In the genomic region with DNA sequence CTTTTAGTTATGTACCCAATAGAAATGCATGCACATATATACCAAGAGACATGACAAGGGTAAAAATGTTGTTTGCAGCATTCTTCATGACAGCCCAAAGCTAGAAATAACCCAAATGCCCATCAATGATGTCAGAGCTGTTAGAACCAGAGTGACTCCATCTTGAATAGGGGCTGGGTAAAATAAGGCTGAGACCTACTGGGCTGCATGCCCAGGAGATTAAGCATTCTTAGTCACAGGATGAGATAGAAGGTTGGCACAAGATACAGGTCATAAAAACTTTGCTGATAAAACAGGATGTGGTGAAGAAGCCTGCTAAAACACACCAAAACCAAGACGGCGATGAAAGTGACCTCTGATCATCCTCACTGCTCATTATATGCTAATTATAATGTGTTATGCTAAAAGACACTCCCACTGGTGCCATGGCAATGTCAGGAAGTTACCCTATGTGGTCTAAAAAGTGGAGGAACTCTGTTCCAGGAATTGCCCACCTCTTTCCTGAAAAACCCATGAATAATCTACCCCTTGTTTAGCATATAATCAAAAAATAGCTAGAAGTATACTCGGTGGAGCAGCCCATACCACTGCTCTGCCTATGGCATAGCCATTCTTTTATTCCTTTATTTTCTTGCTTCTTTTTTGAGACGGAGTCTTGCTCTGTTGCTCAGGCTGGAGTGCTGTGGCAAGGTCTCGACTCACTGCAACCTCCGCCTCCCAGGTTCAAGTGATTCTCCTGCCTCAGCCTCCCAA, we compare ENCODE assay signal across 1 cellular context.
TF ChIP-seq lines count a peak whose summit lies in the region.

No MANE protein-coding gene starts in this region.

TF ChIP-seq in K562, 482 proteins besides CTCF, POLR2A, EP300 and RAD21 (continued from another document and continues in another):
- TF ChIP-seq, protein P1, sequence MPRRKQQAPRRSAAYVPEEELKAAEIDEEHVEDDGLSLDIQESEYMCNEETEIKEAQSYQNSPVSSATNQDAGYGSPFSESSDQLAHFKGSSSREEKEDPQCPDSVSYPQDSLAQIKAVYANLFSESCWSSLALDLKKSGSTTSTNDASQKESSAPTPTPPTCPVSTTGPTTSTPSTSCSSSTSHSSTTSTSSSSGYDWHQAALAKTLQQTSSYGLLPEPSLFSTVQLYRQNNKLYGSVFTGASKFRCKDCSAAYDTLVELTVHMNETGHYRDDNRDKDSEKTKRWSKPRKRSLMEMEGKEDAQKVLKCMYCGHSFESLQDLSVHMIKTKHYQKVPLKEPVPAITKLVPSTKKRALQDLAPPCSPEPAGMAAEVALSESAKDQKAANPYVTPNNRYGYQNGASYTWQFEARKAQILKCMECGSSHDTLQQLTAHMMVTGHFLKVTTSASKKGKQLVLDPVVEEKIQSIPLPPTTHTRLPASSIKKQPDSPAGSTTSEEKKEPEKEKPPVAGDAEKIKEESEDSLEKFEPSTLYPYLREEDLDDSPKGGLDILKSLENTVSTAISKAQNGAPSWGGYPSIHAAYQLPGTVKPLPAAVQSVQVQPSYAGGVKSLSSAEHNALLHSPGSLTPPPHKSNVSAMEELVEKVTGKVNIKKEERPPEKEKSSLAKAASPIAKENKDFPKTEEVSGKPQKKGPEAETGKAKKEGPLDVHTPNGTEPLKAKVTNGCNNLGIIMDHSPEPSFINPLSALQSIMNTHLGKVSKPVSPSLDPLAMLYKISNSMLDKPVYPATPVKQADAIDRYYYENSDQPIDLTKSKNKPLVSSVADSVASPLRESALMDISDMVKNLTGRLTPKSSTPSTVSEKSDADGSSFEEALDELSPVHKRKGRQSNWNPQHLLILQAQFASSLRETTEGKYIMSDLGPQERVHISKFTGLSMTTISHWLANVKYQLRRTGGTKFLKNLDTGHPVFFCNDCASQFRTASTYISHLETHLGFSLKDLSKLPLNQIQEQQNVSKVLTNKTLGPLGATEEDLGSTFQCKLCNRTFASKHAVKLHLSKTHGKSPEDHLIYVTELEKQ (CRISPR knock-in tag; IDR thresholded peaks at IDR 0.05) = peak; percentile 99
- TF ChIP-seq POLR2AphosphoS2 (IDR thresholded peaks at IDR 0.05; ENCODE audit: low read length) (no peak), NUFIP1 (IDR thresholded peaks at IDR 0.05; ENCODE audit: partially characterized antibody) (peak; percentile 89), IRF1 (CRISPR knock-in tag; IDR thresholded peaks at IDR 0.05; ENCODE audit: borderline replicate concordance) (no peak), RBM22 (IDR thresholded peaks at IDR 0.05; ENCODE audit: low read depth, low read length, poor library complexity, severe bottlenecking) (no peak), ZNF780A (CRISPR knock-in tag; IDR thresholded peaks at IDR 0.05) (peak; percentile 95), ZNF586 (CRISPR knock-in tag; conservative IDR thresholded peaks at IDR 0.05) (peak; percentile 94), ZNF584 (CRISPR knock-in tag; IDR thresholded peaks at IDR 0.05; ENCODE audit: low read depth) (peak; percentile 100), CBX2 (IDR thresholded peaks at IDR 0.05; ENCODE audit: insufficient read depth, low read length, poor library complexity, severe bottlenecking) (no peak), PTBP1 (IDR thresholded peaks at IDR 0.05; ENCODE audit: low read depth, low read length) (no peak), ELF4 (CRISPR knock-in tag; IDR thresholded peaks at IDR 0.05) (peak; percentile 97), GATAD2B (IDR thresholded peaks at IDR 0.05; ENCODE audit: borderline replicate concordance) (no peak), MLLT1 (IDR thresholded peaks at IDR 0.05) (no peak), GATAD2A (IDR thresholded peaks at IDR 0.05) (peak; percentile 96), CCNT2 (IDR thresholded peaks at IDR 0.05; ENCODE audit: borderline replicate concordance, extremely low read depth, insufficient read length, low read depth, low read length) (no peak), EWSR1 (IDR thresholded peaks at IDR 0.05; ENCODE audit: borderline replicate concordance, low read depth, partially characterized antibody) (no peak), GATA2 (CRISPR knock-in tag; IDR thresholded peaks at IDR 0.05) (no peak), ZNF224 (CRISPR knock-in tag; IDR thresholded peaks at IDR 0.05) (no peak), FOXJ2 (tag; IDR thresholded peaks at IDR 0.05) (no peak), ZNF318 (IDR thresholded peaks at IDR 0.05; ENCODE audit: borderline replicate concordance in 1 of 2, low read depth in 1 of 2) (no peak), CREB1 (IDR thresholded peaks at IDR 0.05) (no peak), CREB1 (CRISPR knock-in tag; IDR thresholded peaks at IDR 0.05) (no peak), RUNX1 (IDR thresholded peaks at IDR 0.05; ENCODE audit: low read depth) (no peak), NCOR1 (IDR thresholded peaks at IDR 0.05) (no peak), TBP (optimal IDR thresholded peaks at IDR 0.05; ENCODE audit: low read depth, low read length) (no peak), ZNF778 (CRISPR knock-in tag; IDR thresholded peaks at IDR 0.05) (peak; percentile 94), HDAC1 (IDR thresholded peaks at IDR 0.05) (no peak), SAP30 (IDR thresholded peaks at IDR 0.05; ENCODE audit: borderline replicate concordance, insufficient read depth, low read depth, low read length, poor library complexity, severe bottlenecking) (no peak), CREBBP (IDR thresholded peaks at IDR 0.05; ENCODE audit: low read depth, low read length) (no peak), PHF8 (IDR thresholded peaks at IDR 0.05; ENCODE audit: borderline replicate concordance, low read length) (no peak), PCBP1 (IDR thresholded peaks at IDR 0.05; ENCODE audit: low read depth, low read length, poor library complexity, severe bottlenecking) (no peak), HNRNPLL (IDR thresholded peaks at IDR 0.05; ENCODE audit: low read depth, low read length, poor library complexity, severe bottlenecking) (no peak)
- TF ChIP-seq, protein P2, sequence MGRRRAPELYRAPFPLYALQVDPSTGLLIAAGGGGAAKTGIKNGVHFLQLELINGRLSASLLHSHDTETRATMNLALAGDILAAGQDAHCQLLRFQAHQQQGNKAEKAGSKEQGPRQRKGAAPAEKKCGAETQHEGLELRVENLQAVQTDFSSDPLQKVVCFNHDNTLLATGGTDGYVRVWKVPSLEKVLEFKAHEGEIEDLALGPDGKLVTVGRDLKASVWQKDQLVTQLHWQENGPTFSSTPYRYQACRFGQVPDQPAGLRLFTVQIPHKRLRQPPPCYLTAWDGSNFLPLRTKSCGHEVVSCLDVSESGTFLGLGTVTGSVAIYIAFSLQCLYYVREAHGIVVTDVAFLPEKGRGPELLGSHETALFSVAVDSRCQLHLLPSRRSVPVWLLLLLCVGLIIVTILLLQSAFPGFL (CRISPR knock-in tag; IDR thresholded peaks at IDR 0.05) = no peak
- TF ChIP-seq, protein P3, sequence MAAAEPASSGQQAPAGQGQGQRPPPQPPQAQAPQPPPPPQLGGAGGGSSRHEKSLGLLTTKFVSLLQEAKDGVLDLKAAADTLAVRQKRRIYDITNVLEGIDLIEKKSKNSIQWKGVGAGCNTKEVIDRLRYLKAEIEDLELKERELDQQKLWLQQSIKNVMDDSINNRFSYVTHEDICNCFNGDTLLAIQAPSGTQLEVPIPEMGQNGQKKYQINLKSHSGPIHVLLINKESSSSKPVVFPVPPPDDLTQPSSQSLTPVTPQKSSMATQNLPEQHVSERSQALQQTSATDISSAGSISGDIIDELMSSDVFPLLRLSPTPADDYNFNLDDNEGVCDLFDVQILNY (CRISPR knock-in tag; IDR thresholded peaks at IDR 0.05) = no peak
- TF ChIP-seq, protein P4, sequence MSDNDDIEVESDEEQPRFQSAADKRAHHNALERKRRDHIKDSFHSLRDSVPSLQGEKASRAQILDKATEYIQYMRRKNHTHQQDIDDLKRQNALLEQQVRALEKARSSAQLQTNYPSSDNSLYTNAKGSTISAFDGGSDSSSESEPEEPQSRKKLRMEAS (CRISPR knock-in tag; IDR thresholded peaks at IDR 0.05) = no peak
- TF ChIP-seq, protein P5, sequence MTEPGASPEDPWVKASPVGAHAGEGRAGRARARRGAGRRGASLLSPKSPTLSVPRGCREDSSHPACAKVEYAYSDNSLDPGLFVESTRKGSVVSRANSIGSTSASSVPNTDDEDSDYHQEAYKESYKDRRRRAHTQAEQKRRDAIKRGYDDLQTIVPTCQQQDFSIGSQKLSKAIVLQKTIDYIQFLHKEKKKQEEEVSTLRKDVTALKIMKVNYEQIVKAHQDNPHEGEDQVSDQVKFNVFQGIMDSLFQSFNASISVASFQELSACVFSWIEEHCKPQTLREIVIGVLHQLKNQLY (CRISPR knock-in tag; conservative IDR thresholded peaks at IDR 0.05) = peak in 1 of 2 experiments; percentile 95; a peak in 2 of 4 replicates
- TF ChIP-seq, protein P6, sequence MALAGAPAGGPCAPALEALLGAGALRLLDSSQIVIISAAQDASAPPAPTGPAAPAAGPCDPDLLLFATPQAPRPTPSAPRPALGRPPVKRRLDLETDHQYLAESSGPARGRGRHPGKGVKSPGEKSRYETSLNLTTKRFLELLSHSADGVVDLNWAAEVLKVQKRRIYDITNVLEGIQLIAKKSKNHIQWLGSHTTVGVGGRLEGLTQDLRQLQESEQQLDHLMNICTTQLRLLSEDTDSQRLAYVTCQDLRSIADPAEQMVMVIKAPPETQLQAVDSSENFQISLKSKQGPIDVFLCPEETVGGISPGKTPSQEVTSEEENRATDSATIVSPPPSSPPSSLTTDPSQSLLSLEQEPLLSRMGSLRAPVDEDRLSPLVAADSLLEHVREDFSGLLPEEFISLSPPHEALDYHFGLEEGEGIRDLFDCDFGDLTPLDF (CRISPR knock-in tag; IDR thresholded peaks at IDR 0.05) = no peak
